8 cellular contexts compared by ENCODE assay signal in the genomic region with DNA sequence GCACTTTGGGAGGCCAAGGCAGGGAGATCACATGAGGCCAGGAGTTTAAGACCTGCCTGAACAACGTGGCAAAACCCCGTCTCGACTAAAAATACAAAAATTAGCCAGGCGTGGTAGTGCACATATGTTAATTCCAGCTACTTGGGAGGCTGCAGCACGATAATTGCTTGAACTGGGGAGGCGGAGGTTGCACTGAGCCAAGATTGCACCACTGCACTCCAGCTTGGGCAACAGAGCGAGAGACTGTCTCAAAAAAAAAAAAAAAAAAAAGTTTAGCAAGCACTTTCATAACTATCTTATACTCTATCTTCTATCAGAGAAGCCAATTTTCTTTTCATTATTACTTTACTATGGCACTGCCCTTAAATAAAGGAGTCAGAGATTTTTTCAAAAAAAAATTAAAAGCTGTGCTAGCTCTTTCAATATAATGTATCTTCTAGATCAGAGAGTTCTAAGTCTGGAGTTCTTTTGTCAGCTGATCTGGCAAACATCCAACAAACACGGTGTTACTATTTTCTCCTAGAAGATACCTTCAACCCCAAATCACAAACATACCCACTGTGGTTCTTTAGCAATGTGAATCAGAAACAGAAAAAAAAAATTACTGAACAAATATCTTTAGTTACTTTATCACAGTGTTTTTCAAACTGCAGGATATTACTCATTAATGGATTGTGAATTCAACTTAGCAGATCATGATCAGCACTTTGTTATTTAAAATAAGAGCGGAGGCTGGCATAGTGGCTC. TPM values are rescaled to one million over a fixed set of nuclear protein-coding genes. Genes with fewer than 3 reads are reported as not detected.
DNase-seq lines count a peak whose midpoint lies in the region; ATAC-seq and TF ChIP-seq lines count a peak whose summit lies in the region.

No MANE protein-coding gene starts in this region.

- no peak for DNase-seq in HFFc6
- no peak for DNase-seq in T-helper 17 cell
- peak; percentile 56 for DNase-seq in fibroblast of pulmonary artery (ENCODE audit: low read depth)
- no peak for DNase-seq in osteocyte (ENCODE audit: extremely low spot score, unreplicated experiment)
- DNase-seq in activated CD8-positive, alpha-beta memory T cell treated with anti-CD3 and anti-CD28 coated beads, Interleukin-2, amount 50 U/mL, for 4 hours = no peak
- no peak for DNase-seq in transverse colon

- H3K4me3 ChIP-seq in fibroblast of pulmonary artery (replicated peaks; ENCODE audit: low read depth, low read length) (peak overlapping the region; percentile 10), transverse colon (no peak overlapping the region)

- in situ Hi-C loops in transverse colon (cut with MboI; ENCODE audit: low pct_ligation_motif_present in 1 of 4, low pct_unique_long_range_greater_than_20kb in 1 of 4, low sequenced_read_pairs in 3 of 4) = no loop called here

- H3K36me3 Mint-ChIP-seq in HFFc6 (ENCODE audit: low read depth) (peaks cover 32% of the 10 kb centered on the region), T-helper 17 cell (ENCODE audit: low read depth) (peaks cover 2% of the 10 kb centered on the region), osteocyte (ENCODE audit: unreplicated experiment) (peaks cover 22% of the 10 kb centered on the region)

- H3K9me3 Mint-ChIP-seq in HFFc6 = no peaks in the 10 kb centered on the region
- H3K9me3 Mint-ChIP-seq in osteocyte (ENCODE audit: unreplicated experiment) = no peaks in the 10 kb centered on the region

- no peaks in the 10 kb centered on the region for H3K27me3 ChIP-seq in transverse colon

- H3K27me3 Mint-ChIP-seq in HFFc6 (ENCODE audit: insufficient read depth) (no peaks in the 10 kb centered on the region), T-helper 17 cell (no peaks in the 10 kb centered on the region), osteocyte (ENCODE audit: unreplicated experiment) (no peaks in the 10 kb centered on the region)

- no peak for TF ChIP-seq CTCF in HFFc6 (IDR thresholded peaks at IDR 0.05)
- TF ChIP-seq CTCF in fibroblast of pulmonary artery (IDR thresholded peaks at IDR 0.05; ENCODE audit: low read length, missing control alignments) = no peak
- TF ChIP-seq CTCF in osteocyte (IDR thresholded peaks at IDR 0.05) = no peak
- TF ChIP-seq CTCF in transverse colon (IDR thresholded peaks at IDR 0.05) = no peak

- 72 to 74% methylated on average over 9 of the region's 9 CpGs for WGBS in transverse colon (ENCODE audit: low coverage in 1 of 2), 2 donors

- TF ChIP-seq POLR2A in transverse colon (IDR thresholded peaks at IDR 0.05) = no peak

- H3K27ac Mint-ChIP-seq in HFFc6 = peak overlapping the region; percentile 53; the same call in 1 of the 2 replicates
- peak overlapping the region; percentile 86 for H3K27ac Mint-ChIP-seq in T-helper 17 cell
- H3K27ac Mint-ChIP-seq in osteocyte (ENCODE audit: unreplicated experiment) = peak overlapping the region; percentile 35

- TF ChIP-seq EP300 in transverse colon (IDR thresholded peaks at IDR 0.05; ENCODE audit: low read depth) = no peak

- no peaks in the 10 kb centered on the region for H3K9me3 ChIP-seq in T-helper 17 cell (ENCODE audit: control insufficient read depth, low read length, poor library complexity, severe bottlenecking)
- H3K9me3 ChIP-seq in transverse colon = no peaks in the 10 kb centered on the region

- H3K27ac ChIP-seq in transverse colon = no peak overlapping the region

- H3K4me1 Mint-ChIP-seq in HFFc6 (ENCODE audit: low read depth) (peaks cover 31% of the 10 kb centered on the region), T-helper 17 cell (peaks cover 20% of the 10 kb centered on the region), osteocyte (ENCODE audit: unreplicated experiment) (peaks cover 24% of the 10 kb centered on the region)

- peaks cover 0 to 12% (median 4%) of the 10 kb centered on the region in 4 donors for H3K36me3 ChIP-seq in transverse colon

- peaks cover 14 to 33% (median 23%) of the 10 kb centered on the region in 4 donors for H3K4me1 ChIP-seq in transverse colon

- ATAC-seq in T-helper 17 cell (no peak), GM21423 (IDR thresholded peaks at IDR 0.05; ENCODE audit: unreplicated experiment) (no peak), GM18909 (IDR thresholded peaks at IDR 0.05; ENCODE audit: poor library complexity, unreplicated experiment) (no peak)

- intact Hi-C loops in transverse colon (cut with DNase I; ENCODE audit: low total_unique reads) = no loop called here

- H3K4me3 Mint-ChIP-seq in HFFc6 = peak overlapping the region; percentile 49
- peak overlapping the region; percentile 47 for H3K4me3 Mint-ChIP-seq in T-helper 17 cell
- no peak overlapping the region for H3K4me3 Mint-ChIP-seq in osteocyte (ENCODE audit: unreplicated experiment)

RNA-seq across cellular contexts. Expression of a gene that starts 3.0 kb away (rescaled TPM):
- total RNA-seq in HFFc6 (2021; fragmentation: NEBNext Ultra II Directional; extraction: Animal tissue kit (Norgen Biotek cat#: 25700)) = 10 to 100 TPM; 25.5 to 35.2 (median 30.4) TPM
- total RNA-seq in T-helper 17 cell (10 to 100 TPM; 33.1 to 39.3 TPM), osteocyte (34.7 and 36.9 TPM in 2 replicates), transverse colon (10 to 100 TPM in 2 of 4 donors, 1 to 10 TPM in 2; 4.2 to 19.2 (median 11.3) TPM)

RNA-seq across cellular contexts. Expression of a gene that starts 15.5 kb away (rescaled TPM):
- total RNA-seq in HFFc6 (2021; fragmentation: NEBNext Ultra II Directional; extraction: Animal tissue kit (Norgen Biotek cat#: 25700)) = 10 to 100 TPM; 24.9 to 31.1 (median 28.9) TPM
- total RNA-seq in T-helper 17 cell = 10 to 100 TPM; 40.4 to 45.4 TPM
- total RNA-seq in osteocyte = 27.4 and 28.5 TPM in 2 replicates
- total RNA-seq in transverse colon = 10 to 100 TPM; 13.8 to 25.7 (median 23.5) TPM

Comparison
In these comparisons a context has a peak if more than half of its experiments do, and no peak if none do; other contexts are left out.
1. H3K27ac Mint-ChIP-seq: peak in every context shown above with its lines; median percentile 86 in T-helper 17 cell; 53 in HFFc6; 35 in osteocyte.